1 cellular context compared by ENCODE assay signal in the genomic region with DNA sequence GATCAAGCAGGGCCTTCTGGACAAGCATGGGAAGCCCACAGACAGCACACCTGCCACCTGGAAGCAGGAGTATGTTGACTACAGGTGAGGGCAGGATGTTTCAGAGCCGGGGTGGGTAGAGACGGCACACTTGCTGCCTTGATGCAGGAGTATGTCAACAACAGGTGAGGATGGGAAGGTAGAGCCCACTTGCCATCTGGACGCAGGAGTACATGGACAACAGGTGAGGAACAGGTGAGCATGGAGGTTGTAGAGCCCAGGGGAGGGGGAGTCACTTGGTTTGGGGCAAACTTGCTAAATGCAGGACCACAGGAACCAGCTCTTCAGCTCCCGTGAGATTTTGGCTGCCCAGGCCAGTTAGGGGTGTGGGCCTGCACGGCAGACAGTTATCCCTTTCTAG.
TF ChIP-seq lines count a peak whose summit lies in the region.

No MANE protein-coding gene starts in this region.

TF ChIP-seq in H1, 55 proteins besides CTCF, POLR2A, EP300 and RAD21:
- TF ChIP-seq KDM1A (IDR thresholded peaks at IDR 0.05; ENCODE audit: borderline replicate concordance, low read length) (no peak), POLR2AphosphoS5 (IDR thresholded peaks at IDR 0.05; ENCODE audit: low read depth, low read length) (peak; percentile 35; the same call in 1 of the 2 replicates)
TF ChIP-seq in H1: peak in this region for 1.
